In genomic region chr16:25747160-25747758, GRCh38 we compare ENCODE assay signal across 15 cellular contexts. TPM values are rescaled to one million over a fixed set of nuclear protein-coding genes. Genes with fewer than 3 reads are reported as not detected.
DNase-seq lines count a peak whose midpoint lies in the region; ATAC-seq and TF ChIP-seq lines count a peak whose summit lies in the region.
"Had no signal": no experiment of that assay in that cellular context is flagged by ENCODE, and none has a peak within 500 bp of the region (broad histone marks: within the 10 kb centered on the region; RNA-seq: fewer than 3 reads in every experiment).

No MANE protein-coding gene starts in this region.

- ATAC-seq in WTC11: no peak
- peak; percentile 39 for ATAC-seq in left lobe of liver
- no peak for ATAC-seq in HG03342 (IDR thresholded peaks at IDR 0.05; ENCODE audit: unreplicated experiment)
- no peak for ATAC-seq in GM21381 (IDR thresholded peaks at IDR 0.05; ENCODE audit: unreplicated experiment)
- no peak for ATAC-seq in HG03045 (IDR thresholded peaks at IDR 0.05; ENCODE audit: unreplicated experiment)
- ATAC-seq: activated T-cell treated with anti-CD3 and anti-CD28 coated beads, Interleukin-2, amount 50 U/mL, for 72 hours; naive thymus-derived CD4-positive, alpha-beta T cell; T-helper 17 cell had no signal

- H3K27me3 Mint-ChIP-seq in WTC11 (ENCODE audit: low read depth): 0 out of 2 replicates have a peak, but pooled peaks cover 2% of the 10 kb centered on the region

- peak; percentile 1 for DNase-seq in EH (ENCODE audit: low read depth)
- DNase-seq in HUDEP-2 (lab: John Stamatoyannopoulos, UW; ENCODE audit: unreplicated experiment in 76 of 76): peak in 42 of 76 experiments; percentile 1 to 60 (median 25)
- DNase-seq in WTC11 (ENCODE audit: low spot score): peak; percentile 70
- DNase-seq in left lobe of liver (ENCODE audit: low spot score): no peak
- no peak for DNase-seq in NCI-H69 (lab: John Stamatoyannopoulos, UW)
- DNase-seq: CD4-positive, alpha-beta T cell; NCI-H1092; NK-92 treated with Interleukin-12 subunit alpha and Interleukin-12 subunit beta, amount 100 ng/mL, for 24 hours; T-helper 17 cell had no signal

- H3K27ac Mint-ChIP-seq in WTC11: no peak overlapping the region
- H3K27ac Mint-ChIP-seq: activated T-cell treated with anti-CD3 and anti-CD28 coated beads, Interleukin-2, amount 50 U/mL, for 72 hours; CD4-positive, alpha-beta T cell; naive thymus-derived CD4-positive, alpha-beta T cell; T-helper 17 cell had no signal

- TF ChIP-seq CTCF in WTC11 (IDR thresholded peaks at IDR 0.05): no peak

- H3K4me1 Mint-ChIP-seq in WTC11: peaks cover 17% of the 10 kb centered on the region
- H3K4me1 Mint-ChIP-seq: naive thymus-derived CD4-positive, alpha-beta T cell; T-helper 17 cell had no signal

- POLR2A ChIA-PET in WTC11 (lab: Charles Lee): no interaction called here

- CTCF ChIA-PET in WTC11 (lab: Charles Lee): no interaction called here

- no peak overlapping the region for H3K4me3 Mint-ChIP-seq in WTC11
- H3K4me3 Mint-ChIP-seq: activated T-cell treated with anti-CD3 and anti-CD28 coated beads, Interleukin-2, amount 50 U/mL, for 72 hours; CD4-positive, alpha-beta T cell; naive thymus-derived CD4-positive, alpha-beta T cell; T-helper 17 cell had no signal

- peaks cover 24% of the 10 kb centered on the region for H3K36me3 Mint-ChIP-seq in WTC11

- peaks cover 28% of the 10 kb centered on the region for H3K9me3 Mint-ChIP-seq in WTC11

TF ChIP-seq in WTC11, 78 proteins besides CTCF, POLR2A, EP300 and RAD21:
- TF ChIP-seq FOXP1 (CRISPR knock-in tag; IDR thresholded peaks at IDR 0.05; ENCODE audit: borderline replicate concordance) (0 out of 2 replicates have a peak, but pooled peaks have one; percentile 44), ZBTB43 (CRISPR knock-in tag; IDR thresholded peaks at IDR 0.05) (peak; percentile 67; the same call in 1 of the 2 replicates), SMAD3 (CRISPR knock-in tag; IDR thresholded peaks at IDR 0.05; ENCODE audit: borderline replicate concordance) (0 out of 2 replicates have a peak, but pooled peaks have one; percentile 31), FOXP4 (CRISPR knock-in tag; IDR thresholded peaks at IDR 0.05) (peak; percentile 40; the same call in 1 of the 2 replicates), TP53 (CRISPR knock-in tag; IDR thresholded peaks at IDR 0.05) (peak; percentile 66; the same call in 1 of the 2 replicates), SP1 (CRISPR knock-in tag; conservative IDR thresholded peaks at IDR 0.05) (0 out of 2 replicates have a peak, but pooled peaks have one; percentile 21), NR1H2 (CRISPR knock-in tag; IDR thresholded peaks at IDR 0.05) (no peak), NFE2L1 (CRISPR knock-in tag; IDR thresholded peaks at IDR 0.05) (0 out of 2 replicates have a peak, but pooled peaks have one; percentile 13), CREB1 (CRISPR knock-in tag; IDR thresholded peaks at IDR 0.05) (no peak)

RNA-seq across cellular contexts. Expression of gene HS3ST4, which starts 55.5 kb away (rescaled TPM):
- total RNA-seq in WTC11 (2021): 5.1 to 5.4 TPM (median 5.4 TPM) in 3 replicates
- total RNA-seq in left lobe of liver: not detected
- total RNA-seq: activated T-cell treated with anti-CD3 and anti-CD28 coated beads, Interleukin-2, amount 50 U/mL, for 72 hours; bronchial epithelial cell; CD4-positive, alpha-beta T cell; naive thymus-derived CD4-positive, alpha-beta T cell; T-helper 17 cell had no signal

Comparison
In these comparisons a context has a peak if more than half of its experiments do, and no peak if none do; other contexts are left out.
1. DNase-seq: peak in EH (single experiment), HUDEP-2 (42 of 76) and WTC11 (single experiment); none in left lobe of liver (single experiment) and NCI-H69 (single experiment).